10 cellular contexts compared by ENCODE assay signal in genomic region chr3:72144773-72145505, GRCh38.
DNase-seq lines count a peak whose midpoint lies in the region; ATAC-seq and TF ChIP-seq lines count a peak whose summit lies in the region.
"Had no signal": no experiment of that assay in that cellular context is flagged by ENCODE, and none has a peak within 500 bp of the region (broad histone marks: within the 10 kb centered on the region; RNA-seq: fewer than 3 reads in every experiment).

No MANE protein-coding gene starts in this region.

- TF ChIP-seq CTCF in GM12865 (IDR thresholded peaks at IDR 0.05; ENCODE audit: insufficient read depth, low read depth, low read length, missing control alignments) = no peak

- H3K4me3 ChIP-seq in GM12865 (ENCODE audit: low read depth, low read length) = no peak overlapping the region
- H3K4me3 ChIP-seq: body of pancreas had no signal

- DNase-seq in GM12865 (ENCODE audit: low read depth) = peak; percentile 47
- DNase-seq in NOMO-1 treated with DMSO at 0.1 percent for 48 hours (lab: John Stamatoyannopoulos, UW; ENCODE audit: unreplicated experiment) = peak; percentile 61
- peak; percentile 87 for DNase-seq in left lobe of liver (ENCODE audit: low spot score)
- DNase-seq in kidney tubule cell (ENCODE audit: low spot score) = no peak
- no peak for DNase-seq in stimulated activated CD4-positive, alpha-beta T cell treated with anti-CD3 and anti-CD28 coated beads, Interleukin-4, amount 100 ng/mL, for 1 hour
- no peak for DNase-seq in activated naive CD4-positive, alpha-beta T cell treated with Interleukin-2 at 50 U/mL for 16 hours
- DNase-seq in HCEC 1CT = no peak
- DNase-seq: immature natural killer cell had no signal

- peak; percentile 76 for ATAC-seq in GM21619 (IDR thresholded peaks at IDR 0.05; ENCODE audit: unreplicated experiment)
- peak; percentile 94 for ATAC-seq in left lobe of liver

Comparison
In these comparisons a context has a peak if more than half of its experiments do, and no peak if none do; other contexts are left out.
1. DNase-seq: peak in GM12865 (single experiment), NOMO-1 treated with DMSO at 0.1 percent for 48 hours (single experiment) and left lobe of liver (single experiment); none in kidney tubule cell (single experiment), stimulated activated CD4-positive, alpha-beta T cell treated with anti-CD3 and anti-CD28 coated beads, Interleukin-4, amount 100 ng/mL, for 1 hour (single experiment), activated naive CD4-positive, alpha-beta T cell treated with Interleukin-2 at 50 U/mL for 16 hours (single experiment) and HCEC 1CT (single experiment).